1 cellular context compared by ENCODE assay signal in genomic region chr17:59561042-59561441, GRCh38.
TF ChIP-seq lines count a peak whose summit lies in the region.

No MANE protein-coding gene starts in this region.

TF ChIP-seq in K562, 482 proteins besides CTCF, POLR2A, EP300 and RAD21 (continued from another document):
- peak; percentile 79 for TF ChIP-seq HMBOX1 (IDR thresholded peaks at IDR 0.05)
- TF ChIP-seq TBL1XR1 (IDR thresholded peaks at IDR 0.05; ENCODE audit: low read length in 2 of 2) = no peak
- TF ChIP-seq KDM4B (IDR thresholded peaks at IDR 0.05; ENCODE audit: borderline replicate concordance in 2 of 2, low read depth in 1 of 2) = no peak
- TF ChIP-seq FOSL1 (tag; conservative IDR thresholded peaks at IDR 0.05) = no peak
- no peak for TF ChIP-seq POLR2G (IDR thresholded peaks at IDR 0.05; ENCODE audit: low read depth, low read length)
- TF ChIP-seq KDM1A (IDR thresholded peaks at IDR 0.05) = 0 out of 4 replicates have a peak, but pooled peaks of 1 of the 2 experiments have one; percentile 37
- 0 out of 2 replicates have a peak, but pooled peaks have one; percentile 8 for TF ChIP-seq ARID1B (IDR thresholded peaks at IDR 0.05)
- 0 out of 2 replicates have a peak, but pooled peaks have one; percentile 30 for TF ChIP-seq AFF4 (CRISPR knock-in tag; IDR thresholded peaks at IDR 0.05)
- peak; percentile 67 for TF ChIP-seq PKNOX1 (IDR thresholded peaks at IDR 0.05)
- TF ChIP-seq RCOR1 (IDR thresholded peaks at IDR 0.05; ENCODE audit: borderline replicate concordance in 1 of 2, low read depth in 2 of 2, low read length in 2 of 2) = peak in 1 of 2 experiments; percentile 88; a peak in 2 of 4 replicates
- TF ChIP-seq KAT7 (CRISPR knock-in tag; IDR thresholded peaks at IDR 0.05; ENCODE audit: borderline replicate concordance) = no peak
- 0 out of 2 replicates have a peak, but pooled peaks have one; percentile 41 for TF ChIP-seq MYC (IDR thresholded peaks at IDR 0.05; ENCODE audit: low read depth, low read length)
- no peak for TF ChIP-seq MYC (CRISPR knock-in tag; IDR thresholded peaks at IDR 0.05; ENCODE audit: borderline replicate concordance, low read depth)
- peak; percentile 70; the same call in 1 of the 2 replicates for TF ChIP-seq CTBP1 (IDR thresholded peaks at IDR 0.05; ENCODE audit: borderline replicate concordance)
- TF ChIP-seq CTCFL (IDR thresholded peaks at IDR 0.05; ENCODE audit: borderline replicate concordance, insufficient read depth, low read depth, low read length, poor library complexity, severe bottlenecking) = peak; percentile 61
- 0 out of 4 replicates have a peak, but pooled peaks of 1 of the 2 experiments have one; percentile 45 for TF ChIP-seq FOXK2 (conservative IDR thresholded peaks at IDR 0.05 in 1 of 2, IDR thresholded peaks at IDR 0.05 in 1 of 2; ENCODE audit: low read depth in 2 of 2)
- 0 out of 2 replicates have a peak, but pooled peaks have one; percentile 14 for TF ChIP-seq DPF2 (IDR thresholded peaks at IDR 0.05)
- peak; percentile 54; the same call in 1 of the 2 replicates for TF ChIP-seq L3MBTL2 (IDR thresholded peaks at IDR 0.05)
- TF ChIP-seq SPI1 (IDR thresholded peaks at IDR 0.05; ENCODE audit: borderline replicate concordance, low read depth, low read length) = peak; percentile 90
- 0 out of 2 replicates have a peak, but pooled peaks have one; percentile 30 for TF ChIP-seq FOXK1 (CRISPR knock-in tag; IDR thresholded peaks at IDR 0.05; ENCODE audit: borderline replicate concordance)
- TF ChIP-seq PRMT5 (CRISPR knock-in tag; IDR thresholded peaks at IDR 0.05) = no peak
- peak; percentile 36; the same call in 1 of the 2 replicates for TF ChIP-seq ZFX (CRISPR knock-in tag; IDR thresholded peaks at IDR 0.05)
